Comparison of ENCODE assay signal across 8 cellular contexts in the genomic region with DNA sequence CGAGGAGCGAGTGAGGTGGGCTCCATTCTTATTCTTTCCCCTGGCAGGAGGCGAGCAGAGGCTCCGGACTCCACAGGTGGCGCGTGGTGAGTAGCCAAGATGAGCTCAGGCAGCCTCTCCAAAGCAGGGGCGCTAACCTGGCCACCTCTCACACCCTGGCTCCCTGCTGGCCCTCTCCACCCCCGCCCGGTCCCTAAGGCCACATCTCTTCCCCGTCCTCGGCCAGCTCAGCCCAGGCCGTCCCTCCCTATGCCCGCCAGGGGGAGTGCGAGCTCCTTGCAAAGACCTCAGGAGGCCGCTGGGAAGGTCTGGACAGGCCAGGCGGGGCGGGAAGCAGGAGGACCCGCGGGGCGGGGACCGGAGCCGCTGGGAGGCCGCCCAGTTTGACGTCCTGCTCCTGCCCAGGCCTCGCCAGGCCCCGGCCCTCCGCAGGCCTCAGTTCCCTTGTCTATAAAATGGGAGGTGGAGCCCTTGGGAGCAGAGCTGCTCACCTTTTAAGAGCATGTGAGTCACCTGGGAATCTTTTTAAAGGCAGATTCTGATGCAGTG. TPM values are rescaled to one million over a fixed set of nuclear protein-coding genes. Genes with fewer than 3 reads are reported as not detected.
DNase-seq lines count a peak whose midpoint lies in the region; FAIRE-seq and TF ChIP-seq lines count a peak whose summit lies in the region.

No MANE protein-coding gene starts in this region.

- H3K9me3 ChIP-seq in endothelial cell of umbilical vein (replicated peaks; ENCODE audit: control insufficient read depth, insufficient read depth, low read length), result no peaks in the 10 kb centered on the region

- no peaks in the 10 kb centered on the region for H4K20me1 ChIP-seq in endothelial cell of umbilical vein (replicated peaks; ENCODE audit: control insufficient read depth, extremely low read depth, insufficient read depth, low read length)

- no peaks in the 10 kb centered on the region for H3K79me2 ChIP-seq in endothelial cell of umbilical vein (ENCODE audit: control insufficient read depth, insufficient read depth, low read length)

- TF ChIP-seq POLR2A in endothelial cell of umbilical vein (IDR thresholded peaks at IDR 0.05; ENCODE audit: low read depth, low read length), result no peak

- dilution Hi-C loops in endothelial cell of umbilical vein (cut with MboI; ENCODE audit: extremely low pct_ligation_motif_present, low sequenced_read_pairs), result no loop called here

- peak; percentile 95 for DNase-seq in Ammon's horn (ENCODE audit: low spot score)
- DNase-seq in GM19238 (ENCODE audit: insufficient read length, low spot score), result peak; percentile 88
- peak; percentile 74 to 83 for DNase-seq in HL-60 (ENCODE audit: low read depth in 1 of 2, low spot score in 1 of 2)
- peak; percentile 94 for DNase-seq in NCI-H82 (lab: John Stamatoyannopoulos, UW)
- DNase-seq in activated CD8-positive, alpha-beta memory T cell treated with anti-CD3 and anti-CD28 coated beads for 24 hours, result peak; percentile 86
- DNase-seq in endothelial cell of umbilical vein (ENCODE audit: low read depth, low spot score), result peak; percentile 91
- peak; percentile 95 for DNase-seq in mucosa of gallbladder (ENCODE audit: low spot score)
- DNase-seq in stimulated activated CD8-positive, alpha-beta memory T cell treated with anti-CD3 and anti-CD28 coated beads, Interleukin-4, amount 100 ng/mL, for 24 hours (ENCODE audit: low read depth), result peak; percentile 54

- peak; percentile 74 for TF ChIP-seq CTCF in HL-60 (IDR thresholded peaks at IDR 0.05; ENCODE audit: insufficient read depth, low read length)
- TF ChIP-seq CTCF in endothelial cell of umbilical vein (IDR thresholded peaks at IDR 0.05; ENCODE audit: extremely low read depth in 1 of 2, insufficient read depth in 1 of 2, low read depth in 1 of 2, low read length in 2 of 2), result peak; percentile 98 to 99

- no TSS peak for BruUV-seq in endothelial cell of umbilical vein (replicated peaks; lab: Mats Ljungman, UMichigan)

- H3K4me1 ChIP-seq in endothelial cell of umbilical vein (ENCODE audit: control insufficient read depth, extremely low read depth, insufficient read depth, low read length), result no peaks in the 10 kb centered on the region

- H3K9me1 ChIP-seq in endothelial cell of umbilical vein (replicated peaks; ENCODE audit: control insufficient read depth, extremely low read depth, insufficient read depth, low read length), result no peaks in the 10 kb centered on the region

- H3K27ac ChIP-seq in HL-60 (replicated peaks), result no peak overlapping the region
- no peak overlapping the region for H3K27ac ChIP-seq in endothelial cell of umbilical vein (ENCODE audit: insufficient read depth, low read depth, low read length)

- H3K9ac ChIP-seq in endothelial cell of umbilical vein (replicated peaks; ENCODE audit: extremely low read depth, insufficient read depth, low read length), result peak overlapping the region; percentile 56

- H2AFZ ChIP-seq in endothelial cell of umbilical vein (ENCODE audit: low read depth, low read length), result peak overlapping the region; percentile 86

- H3K4me3 ChIP-seq in HL-60 (replicated peaks; ENCODE audit: insufficient read depth, low read length) (no peak overlapping the region), endothelial cell of umbilical vein (replicated peaks in 1 of 3; ENCODE audit: insufficient read depth in 1 of 3, low read depth in 1 of 3, low read length in 3 of 3) (no peak overlapping the region)

- peak overlapping the region; percentile 10 for H3K4me2 ChIP-seq in endothelial cell of umbilical vein (ENCODE audit: insufficient read depth, low read length)

- intact Hi-C loops in endothelial cell of umbilical vein (cut with micrococcal nuclease), result loop anchor here (1.0 to 10.0 kb wide), 10 partner anchors 94 to 804 kb away; a partner anchor contains a TSS

- POLR2A ChIA-PET in endothelial cell of umbilical vein (lab: Charles Lee), result no interaction called here

- FAIRE-seq in endothelial cell of umbilical vein (lab: Jason Lieb, UNC), result peak; percentile 99

- CTCF ChIA-PET in endothelial cell of umbilical vein (lab: Charles Lee), result interaction anchor here (0.6 to 3.6 kb wide), 66 partner anchors 10 to 578 kb away, joined by 3 to 88 read pairs (median 5); a partner anchor contains a TSS

- H3K36me3 ChIP-seq in endothelial cell of umbilical vein (ENCODE audit: control insufficient read depth in 2 of 2, extremely low read depth in 1 of 2, insufficient read depth in 2 of 2, low read length in 2 of 2), result no peaks in the 10 kb centered on the region

- H3K27me3 ChIP-seq in HL-60 (ENCODE audit: insufficient read depth, poor library complexity, severe bottlenecking), result peaks cover 10% of the 10 kb centered on the region
- H3K27me3 ChIP-seq in endothelial cell of umbilical vein (ENCODE audit: control insufficient read depth in 2 of 2, insufficient read depth in 2 of 2, low read length in 2 of 2), result peaks cover 0 to under 1% of the 10 kb centered on the region in 2 experiments

TF ChIP-seq in endothelial cell of umbilical vein, 7 proteins besides CTCF, POLR2A, EP300 and RAD21:
- TF ChIP-seq MYC (IDR thresholded peaks at IDR 0.05; ENCODE audit: low read depth, low read length) (no peak), POLR2AphosphoS5 (IDR thresholded peaks at IDR 0.05; ENCODE audit: insufficient read depth, low read depth, low read length) (peak; percentile 35)

RNA-seq across cellular contexts. Expression of a gene that starts 46.3 kb away (rescaled TPM):
- not detected in 2 replicates for total RNA-seq in endothelial cell of umbilical vein
- not detected in 2 replicates for polyA plus RNA-seq in endothelial cell of umbilical vein
- 0.04 and 0.06 TPM in 2 replicates for polyA plus RNA-seq in endothelial cell of umbilical vein (2011; cell fraction: cytosol; rRNA removed)
- polyA plus RNA-seq in endothelial cell of umbilical vein (2011; cell fraction: nucleus; rRNA removed), result not detected in 2 replicates
- polyA plus RNA-seq in endothelial cell of umbilical vein (2012), result 0.14 TPM in 1 of 2 replicates, not detected in the other
- not detected in 2 replicates for polyA minus RNA-seq in endothelial cell of umbilical vein
- polyA minus RNA-seq in endothelial cell of umbilical vein (2011; cell fraction: cytosol; rRNA and poly(A)+ RNA removed), result not detected
- not detected in 2 replicates for polyA minus RNA-seq in endothelial cell of umbilical vein (2011; cell fraction: nucleus; rRNA and poly(A)+ RNA removed)
- total RNA-seq in mucosa of gallbladder, result 8.4 TPM
